Comparison of ENCODE assay signal across 8 cellular contexts in the genomic region with DNA sequence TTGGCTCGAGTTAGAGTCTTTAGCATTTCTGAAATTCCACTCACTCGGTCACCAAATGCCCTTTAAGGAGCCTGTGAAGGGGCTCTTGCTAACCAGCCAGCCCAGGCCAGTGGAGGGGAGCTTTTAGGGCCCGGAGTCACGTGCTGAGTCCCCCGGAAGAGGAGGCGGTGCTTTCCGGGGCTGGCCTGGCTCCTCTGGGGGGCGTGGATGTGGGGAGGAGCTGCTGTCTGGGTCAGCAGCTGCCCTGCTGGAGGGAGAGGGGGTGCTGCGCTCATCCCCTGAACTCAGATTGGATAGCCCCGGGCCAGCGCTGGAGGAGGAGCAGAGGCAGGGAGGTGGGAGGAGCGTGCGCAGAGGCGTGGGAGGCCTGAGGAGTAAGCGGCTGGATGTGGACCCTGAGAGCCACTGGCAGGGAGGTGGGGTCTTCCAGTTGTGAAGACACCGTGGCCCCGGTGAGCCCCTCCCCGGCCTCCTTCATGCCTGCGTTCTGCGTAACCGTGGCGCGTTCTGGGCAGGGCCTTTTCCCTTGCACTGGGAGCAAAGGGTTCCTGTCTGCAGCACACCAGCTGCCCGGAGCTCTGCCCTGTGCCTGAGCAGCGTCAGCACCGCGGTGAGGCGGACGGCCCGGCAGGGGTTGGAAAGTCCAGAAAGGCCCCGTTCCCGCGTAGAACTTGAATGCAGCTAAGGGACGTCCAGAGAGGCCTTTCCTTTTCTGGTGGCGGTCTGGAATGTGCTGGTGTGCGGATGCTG. TPM values are rescaled to one million over a fixed set of nuclear protein-coding genes. Genes with fewer than 3 reads are reported as not detected.
A peak's percentile ranks its signal among the peaks of the same experiment; 100 is the strongest.
DNase-seq lines count a peak whose midpoint lies in the region; ATAC-seq and TF ChIP-seq lines count a peak whose summit lies in the region.

No MANE protein-coding gene starts in this region.

- H3K36me3 Mint-ChIP-seq in activated B cell treated with CpG ODN at 0.5 μM for 24 hours (ENCODE audit: low read depth) = peaks cover 45% of the 10 kb centered on the region

- CTCF ChIA-PET in activated B cell treated with CpG ODN at 0.5 μM for 24 hours (lab: Charles Lee) = interaction anchor here (0.8 to 1.5 kb wide), 3 partner anchors 39 to 178 kb away, joined by 4 to 5 read pairs (median 4); no protein-coding TSS in a partner anchor

- in situ Hi-C loops in KBM-7 (cut with MboI; ENCODE audit: low pct_unique_long_range_greater_than_20kb, low sequenced_read_pairs) = no loop called here

- intact Hi-C loops in activated B cell treated with CpG ODN at 0.5 μM for 24 hours (cut with micrococcal nuclease) = loop anchor here (5.0 kb wide), 1 partner anchor 38 kb away; the partner anchor contains the start of gene UVSSA
- intact Hi-C loops in sciatic nerve (cut with DNase I) = no loop called here

- peaks cover 28% of the 10 kb centered on the region for H3K36me3 ChIP-seq in iPS-20b (ENCODE audit: insufficient read depth, low read depth, low read length)

- H3K9me3 ChIP-seq in iPS-20b (ENCODE audit: insufficient read depth, low read depth, low read length) = no peaks in the 10 kb centered on the region

- H3K27ac Mint-ChIP-seq in activated B cell treated with CpG ODN at 0.5 μM for 24 hours = no peak overlapping the region

- peaks cover 9% of the 10 kb centered on the region for H3K4me1 ChIP-seq in iPS-20b (ENCODE audit: insufficient read depth, low read length)

- H3K4me1 Mint-ChIP-seq in activated B cell treated with CpG ODN at 0.5 μM for 24 hours = peaks cover 51% of the 10 kb centered on the region

- H3K27ac ChIP-seq in iPS-20b (ENCODE audit: low read length) = no peak overlapping the region

- TF ChIP-seq CTCF in activated B cell treated with CpG ODN at 0.5 μM for 24 hours (IDR thresholded peaks at IDR 0.05) = no peak

- no peaks in the 10 kb centered on the region for H3K27me3 ChIP-seq in iPS-20b (ENCODE audit: insufficient read depth, low read length)

- H3K4me3 Mint-ChIP-seq in activated B cell treated with CpG ODN at 0.5 μM for 24 hours = peak overlapping the region; percentile 73

- ATAC-seq in HG02852 (IDR thresholded peaks at IDR 0.05; ENCODE audit: unreplicated experiment) = peak; percentile 74
- ATAC-seq in activated B cell treated with CpG ODN at 0.5 μM for 24 hours (ENCODE audit: low read depth) = peak; percentile 86
- ATAC-seq in sciatic nerve = peak; percentile 99
- ATAC-seq in GM18520 (IDR thresholded peaks at IDR 0.05; ENCODE audit: unreplicated experiment) = no peak

- H3K9ac ChIP-seq in iPS-20b (ENCODE audit: low read depth, low read length) = peak overlapping the region; percentile 77; the same call in 1 of the 2 replicates

- no peaks in the 10 kb centered on the region for H3K27me3 Mint-ChIP-seq in activated B cell treated with CpG ODN at 0.5 μM for 24 hours

- no peaks in the 10 kb centered on the region for H3K9me3 Mint-ChIP-seq in activated B cell treated with CpG ODN at 0.5 μM for 24 hours

- H3K4me3 ChIP-seq in iPS-20b (ENCODE audit: low read length) = peak overlapping the region; percentile 67

- POLR2A ChIA-PET in activated B cell treated with CpG ODN at 0.5 μM for 24 hours (lab: Charles Lee) = interaction anchor here (0.6 to 2.0 kb wide), 2 partner anchors 20 to 22 kb away, joined by 4 to 12 read pairs; partner anchors contain the start of gene MAEA

- DNase-seq in COR-L47 (lab: John Stamatoyannopoulos, UW) (peak; percentile 78), activated B cell treated with CpG ODN at 0.5 μM for 24 hours (peak; percentile 29), sciatic nerve (ENCODE audit: low spot score) (peak; percentile 95), KBM-7 (no peak)
- DNase-seq in central memory CD4-positive, alpha-beta T cell = peak; percentile 40

RNA-seq across cellular contexts. Expression of gene MAEA, which starts 19.7 kb away (rescaled TPM):
- total RNA-seq in activated B cell treated with CpG ODN at 0.5 μM for 24 hours (67.3 and 73.7 TPM in 2 replicates), sciatic nerve (68.6 TPM)

RNA-seq across cellular contexts. Expression of gene UVSSA, which starts 37.6 kb away (rescaled TPM):
- 31.7 and 35.2 TPM in 2 replicates for total RNA-seq in activated B cell treated with CpG ODN at 0.5 μM for 24 hours
- total RNA-seq in sciatic nerve = 33.5 TPM
